Comparison of ENCODE assay signal across 14 cellular contexts in genomic region chr15:70424937-70425411, GRCh38.
DNase-seq lines count a peak whose midpoint lies in the region; ATAC-seq lines count a peak whose summit lies in the region.
"Had no signal": no experiment of that assay in that cellular context is flagged by ENCODE, and none has a peak within 500 bp of the region (broad histone marks: within the 10 kb centered on the region; RNA-seq: fewer than 3 reads in every experiment).

No MANE protein-coding gene starts in this region.

- H3K36me3 Mint-ChIP-seq in activated CD4-positive, alpha-beta memory T cell treated with anti-CD3 and anti-CD28 coated beads for 36 hours = no peaks in the 10 kb centered on the region
- no peaks in the 10 kb centered on the region for H3K36me3 Mint-ChIP-seq in activated CD4-positive, alpha-beta memory T cell treated with anti-CD3 and anti-CD28 coated beads, Interleukin-2, amount 10 ng/mL, durations not matched to agents 7 days and 5 days (ENCODE audit: low read depth)
- no peaks in the 10 kb centered on the region for H3K36me3 Mint-ChIP-seq in activated naive CD4-positive, alpha-beta T cell treated with anti-CD3 and anti-CD28 coated beads, Interleukin-2, amount 50 U/mL, for 24 hours
- H3K36me3 Mint-ChIP-seq in stimulated activated effector memory CD8-positive, alpha-beta T cell treated with anti-CD3 and anti-CD28 coated beads, Interleukin-12 subunit alpha, Interleukin-12 subunit beta, amount 100 ng/mL, for 72 hours = no peaks in the 10 kb centered on the region

- POLR2A ChIA-PET in activated CD4-positive, alpha-beta memory T cell treated with anti-CD3 and anti-CD28 coated beads for 36 hours (lab: Charles Lee) = no interaction called here
- POLR2A ChIA-PET in activated CD4-positive, alpha-beta memory T cell treated with anti-CD3 and anti-CD28 coated beads, Interleukin-2, amount 10 ng/mL, durations not matched to agents 7 days and 5 days (lab: Charles Lee) = interaction anchor here (0.8 kb wide), 1 partner anchor 11 kb away, joined by 3 read pairs; no protein-coding TSS in a partner anchor

- intact Hi-C loops in activated CD4-positive, alpha-beta memory T cell treated with anti-CD3 and anti-CD28 coated beads for 36 hours (cut with micrococcal nuclease) = no loop called here

- H3K4me1 Mint-ChIP-seq in activated CD4-positive, alpha-beta memory T cell treated with anti-CD3 and anti-CD28 coated beads for 36 hours (ENCODE audit: low read depth) = peaks cover 18% of the 10 kb centered on the region
- peaks cover 16% of the 10 kb centered on the region for H3K4me1 Mint-ChIP-seq in activated CD4-positive, alpha-beta memory T cell treated with anti-CD3 and anti-CD28 coated beads, Interleukin-2, amount 10 ng/mL, durations not matched to agents 7 days and 5 days
- H3K4me1 Mint-ChIP-seq in activated naive CD4-positive, alpha-beta T cell treated with anti-CD3 and anti-CD28 coated beads, Interleukin-2, amount 50 U/mL, for 24 hours = peaks cover 30% of the 10 kb centered on the region
- H3K4me1 Mint-ChIP-seq in stimulated activated effector memory CD8-positive, alpha-beta T cell treated with anti-CD3 and anti-CD28 coated beads, Interleukin-12 subunit alpha, Interleukin-12 subunit beta, amount 100 ng/mL, for 72 hours = peaks cover 24% of the 10 kb centered on the region

- ATAC-seq in stimulated activated effector memory CD8-positive, alpha-beta T cell treated with anti-CD3 and anti-CD28 coated beads, Interleukin-12 subunit alpha, Interleukin-12 subunit beta, amount 100 ng/mL, for 72 hours = peak; percentile 81
- ATAC-seq: left ventricle myocardium superior had no signal

- no peak overlapping the region for H3K27ac Mint-ChIP-seq in activated CD4-positive, alpha-beta memory T cell treated with anti-CD3 and anti-CD28 coated beads for 36 hours
- H3K27ac Mint-ChIP-seq in activated CD4-positive, alpha-beta memory T cell treated with anti-CD3 and anti-CD28 coated beads, Interleukin-2, amount 10 ng/mL, durations not matched to agents 7 days and 5 days = no peak overlapping the region
- no peak overlapping the region for H3K27ac Mint-ChIP-seq in activated naive CD4-positive, alpha-beta T cell treated with anti-CD3 and anti-CD28 coated beads, Interleukin-2, amount 50 U/mL, for 24 hours
- H3K27ac Mint-ChIP-seq in stimulated activated effector memory CD8-positive, alpha-beta T cell treated with anti-CD3 and anti-CD28 coated beads, Interleukin-12 subunit alpha, Interleukin-12 subunit beta, amount 100 ng/mL, for 72 hours = no peak overlapping the region

- peaks cover 14% of the 10 kb centered on the region for H3K9me3 Mint-ChIP-seq in activated CD4-positive, alpha-beta memory T cell treated with anti-CD3 and anti-CD28 coated beads for 36 hours
- H3K9me3 Mint-ChIP-seq in activated CD4-positive, alpha-beta memory T cell treated with anti-CD3 and anti-CD28 coated beads, Interleukin-2, amount 10 ng/mL, durations not matched to agents 7 days and 5 days = no peaks in the 10 kb centered on the region
- H3K9me3 Mint-ChIP-seq in activated naive CD4-positive, alpha-beta T cell treated with anti-CD3 and anti-CD28 coated beads, Interleukin-2, amount 50 U/mL, for 24 hours = no peaks in the 10 kb centered on the region
- no peaks in the 10 kb centered on the region for H3K9me3 Mint-ChIP-seq in stimulated activated effector memory CD8-positive, alpha-beta T cell treated with anti-CD3 and anti-CD28 coated beads, Interleukin-12 subunit alpha, Interleukin-12 subunit beta, amount 100 ng/mL, for 72 hours

- CTCF ChIA-PET in activated CD4-positive, alpha-beta memory T cell treated with anti-CD3 and anti-CD28 coated beads for 36 hours (lab: Charles Lee) = interaction anchor here (0.6 to 2.7 kb wide), 2 partner anchors 42 to 165 kb away, joined by 3 to 6 read pairs; no protein-coding TSS in a partner anchor
- CTCF ChIA-PET in activated CD4-positive, alpha-beta memory T cell treated with anti-CD3 and anti-CD28 coated beads, Interleukin-2, amount 10 ng/mL, durations not matched to agents 7 days and 5 days (lab: Charles Lee) = no interaction called here

- DNase-seq in activated CD4-positive, alpha-beta memory T cell treated with anti-CD3 and anti-CD28 coated beads for 36 hours = peak; percentile 53
- no peak for DNase-seq in activated CD4-positive, alpha-beta memory T cell treated with anti-CD3 and anti-CD28 coated beads, Interleukin-2, amount 10 ng/mL, durations not matched to agents 7 days and 5 days
- peak; percentile 50 for DNase-seq in NOMO-1 treated with DMSO at 0.1 percent for 48 hours (lab: John Stamatoyannopoulos, UW; ENCODE audit: unreplicated experiment)
- DNase-seq in stimulated activated effector memory CD8-positive, alpha-beta T cell treated with anti-CD3 and anti-CD28 coated beads, Interleukin-12 subunit alpha, Interleukin-12 subunit beta, amount 100 ng/mL, for 72 hours (ENCODE audit: low spot score in 2 of 2) = no peak
- DNase-seq in NCI-H1417 treated with DMSO at 0.1 percent for 48 hours (lab: John Stamatoyannopoulos, UW) = no peak
- DNase-seq in NCI-H82 treated with DMSO at 0.1 percent for 48 hours (lab: John Stamatoyannopoulos, UW; ENCODE audit: unreplicated experiment) = no peak
- no peak for DNase-seq in glomerular visceral epithelial cell (ENCODE audit: extremely low spot score)
- DNase-seq: ACHN; activated CD4-positive, CD25-positive, alpha-beta regulatory T cell treated with anti-CD3 and anti-CD28 coated beads, Interleukin-2, amount 50 U/mL, for 72 hours; left ventricle myocardium superior; NCI-H146; NCI-H748 treated with DMSO at 0.1 percent for 48 hours had no signal

- peaks cover 2% of the 10 kb centered on the region for H3K27me3 Mint-ChIP-seq in activated CD4-positive, alpha-beta memory T cell treated with anti-CD3 and anti-CD28 coated beads for 36 hours
- H3K27me3 Mint-ChIP-seq in activated CD4-positive, alpha-beta memory T cell treated with anti-CD3 and anti-CD28 coated beads, Interleukin-2, amount 10 ng/mL, durations not matched to agents 7 days and 5 days = peaks cover 17% of the 10 kb centered on the region
- H3K27me3 Mint-ChIP-seq in activated naive CD4-positive, alpha-beta T cell treated with anti-CD3 and anti-CD28 coated beads, Interleukin-2, amount 50 U/mL, for 24 hours = no peaks in the 10 kb centered on the region

- H3K4me3 Mint-ChIP-seq in activated CD4-positive, alpha-beta memory T cell treated with anti-CD3 and anti-CD28 coated beads for 36 hours = no peak overlapping the region
- H3K4me3 Mint-ChIP-seq in activated CD4-positive, alpha-beta memory T cell treated with anti-CD3 and anti-CD28 coated beads, Interleukin-2, amount 10 ng/mL, durations not matched to agents 7 days and 5 days = no peak overlapping the region
- H3K4me3 Mint-ChIP-seq in activated naive CD4-positive, alpha-beta T cell treated with anti-CD3 and anti-CD28 coated beads, Interleukin-2, amount 50 U/mL, for 24 hours = peak overlapping the region; percentile 28
- no peak overlapping the region for H3K4me3 Mint-ChIP-seq in stimulated activated effector memory CD8-positive, alpha-beta T cell treated with anti-CD3 and anti-CD28 coated beads, Interleukin-12 subunit alpha, Interleukin-12 subunit beta, amount 100 ng/mL, for 72 hours
- H3K4me3 Mint-ChIP-seq: neural crest cell had no signal

Comparison
In these comparisons a context has a peak if more than half of its experiments do, and no peak if none do; other contexts are left out.
1. DNase-seq: peak in activated CD4-positive, alpha-beta memory T cell treated with anti-CD3 and anti-CD28 coated beads for 36 hours (single experiment) and NOMO-1 treated with DMSO at 0.1 percent for 48 hours (single experiment); none in activated CD4-positive, alpha-beta memory T cell treated with anti-CD3 and anti-CD28 coated beads, Interleukin-2, amount 10 ng/mL, durations not matched to agents 7 days and 5 days (single experiment), stimulated activated effector memory CD8-positive, alpha-beta T cell treated with anti-CD3 and anti-CD28 coated beads, Interleukin-12 subunit alpha, Interleukin-12 subunit beta, amount 100 ng/mL, for 72 hours (0 of 2), NCI-H1417 treated with DMSO at 0.1 percent for 48 hours (single experiment), NCI-H82 treated with DMSO at 0.1 percent for 48 hours (single experiment) and glomerular visceral epithelial cell (single experiment).